Comparison of ENCODE assay signal across 22 cellular contexts in the genomic region with DNA sequence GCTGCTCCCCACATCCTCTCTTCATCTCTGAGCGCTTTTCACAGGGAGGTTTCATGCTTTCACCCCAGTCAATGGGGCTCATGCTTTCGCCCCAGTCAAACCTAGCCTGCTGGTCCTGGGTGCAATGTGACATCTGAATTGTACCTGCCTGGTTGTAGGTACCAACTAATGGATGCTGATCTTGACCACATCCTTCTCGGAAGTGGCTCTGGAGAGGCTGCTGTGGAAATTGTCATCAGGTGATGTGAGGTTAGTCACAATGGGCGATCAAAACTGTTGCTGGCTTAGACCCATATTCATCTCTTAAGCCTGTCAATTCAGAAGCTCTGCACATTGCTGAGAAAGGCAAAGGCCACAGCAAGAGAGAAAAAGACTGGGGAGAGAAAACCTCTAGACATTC. TPM values are rescaled to one million over a fixed set of nuclear protein-coding genes. Genes with fewer than 3 reads are reported as not detected.
DNase-seq lines count a peak whose midpoint lies in the region; ATAC-seq and TF ChIP-seq lines count a peak whose summit lies in the region.
"Had no signal": no experiment of that assay in that cellular context is flagged by ENCODE, and none has a peak within 500 bp of the region (broad histone marks: within the 10 kb centered on the region; RNA-seq: fewer than 3 reads in every experiment).

No MANE protein-coding gene starts in this region.

- TF ChIP-seq POLR2A in esophagus muscularis mucosa (IDR thresholded peaks at IDR 0.05; ENCODE audit: low read depth) (no peak), vagina (IDR thresholded peaks at IDR 0.05) (no peak)

- H3K27me3 ChIP-seq in esophagus muscularis mucosa (peaks cover 0 to 11% (median 0%) of the 10 kb centered on the region in 4 donors), vagina (no peaks in the 10 kb centered on the region)
- H3K27me3 ChIP-seq: BE2C had no signal

- no peak for ATAC-seq in stimulated activated naive B cell treated with anti-CD40 and anti-IgM and Interleukin-4, amounts not matched to agents 10 μg/mL and 1 μg/mL and 100 μg/mL, for 72 hours (replicated peaks)
- ATAC-seq: GM12878 had no signal

- 100% methylated on average over 3 of the region's 4 CpGs for WGBS in esophagus muscularis mucosa

- DNase-seq in Jurkat, Clone E6-1 (ENCODE audit: low read depth, low spot score), result peak; percentile 48
- DNase-seq in esophagus muscularis mucosa (ENCODE audit: extremely low spot score), result peak; percentile 91
- DNase-seq in stimulated activated naive B cell treated with anti-CD40 and anti-IgM and Interleukin-4, amounts not matched to agents 10 μg/mL and 1 μg/mL and 100 μg/mL, for 72 hours, result no peak
- no peak for DNase-seq in vagina (ENCODE audit: extremely low spot score in 2 of 2)
- DNase-seq in retina, result no peak
- DNase-seq: ACHN; BE2C; C1 segment of cervical spinal cord; CD4-positive, CD25-positive, alpha-beta regulatory T cell; CD8-positive, alpha-beta memory T cell; COR-L47; DMS 273 treated with DMSO at 0.1 percent for 48 hours; DMS53; DND-41; EL; GM23248 had no signal

- H3K27me3 Mint-ChIP-seq in T-helper 1 cell treated with Interleukin-12 subunit alpha and Interleukin-12 subunit beta and Interleukin-4 antibody, amounts not matched to agents 30 μg/mL and 1 μg/mL, for 36 hours (ENCODE audit: low read depth), result peaks cover 11% of the 10 kb centered on the region
- H3K27me3 Mint-ChIP-seq in stimulated activated naive B cell treated with anti-CD40 and anti-IgM and Interleukin-4, amounts not matched to agents 10 μg/mL and 1 μg/mL and 100 μg/mL, for 72 hours, result peaks cover 11 to 19% of the 10 kb centered on the region in 2 donors

- H3K36me3 ChIP-seq in esophagus muscularis mucosa (no peaks in the 10 kb centered on the region), vagina (no peaks in the 10 kb centered on the region)
- H3K36me3 ChIP-seq: BE2C, HAP-1 had no signal

- intact Hi-C loops in esophagus muscularis mucosa (cut with DNase I), result no loop called here
- intact Hi-C loops in vagina (cut with DNase I), result no loop called here

- no peak for TF ChIP-seq EP300 in esophagus muscularis mucosa (IDR thresholded peaks at IDR 0.05)

- peak overlapping the region; percentile 27 for H3K27ac Mint-ChIP-seq in T-helper 1 cell treated with Interleukin-12 subunit alpha and Interleukin-12 subunit beta and Interleukin-4 antibody, amounts not matched to agents 30 μg/mL and 1 μg/mL, for 36 hours
- H3K27ac Mint-ChIP-seq in stimulated activated naive B cell treated with anti-CD40 and anti-IgM and Interleukin-4, amounts not matched to agents 10 μg/mL and 1 μg/mL and 100 μg/mL, for 72 hours, result peak overlapping the region; percentile 67
- H3K27ac Mint-ChIP-seq: CD4-positive, CD25-positive, alpha-beta regulatory T cell had no signal

- no peaks in the 10 kb centered on the region for H3K4me1 ChIP-seq in esophagus muscularis mucosa
- H3K4me1 ChIP-seq in vagina, result no peaks in the 10 kb centered on the region
- H3K4me1 ChIP-seq: BE2C, HAP-1 had no signal

- peaks cover 21% of the 10 kb centered on the region for H3K4me1 Mint-ChIP-seq in T-helper 1 cell treated with Interleukin-12 subunit alpha and Interleukin-12 subunit beta and Interleukin-4 antibody, amounts not matched to agents 30 μg/mL and 1 μg/mL, for 36 hours (ENCODE audit: low read depth)
- H3K4me1 Mint-ChIP-seq in stimulated activated naive B cell treated with anti-CD40 and anti-IgM and Interleukin-4, amounts not matched to agents 10 μg/mL and 1 μg/mL and 100 μg/mL, for 72 hours, result peaks cover 7 to 10% of the 10 kb centered on the region in 2 donors

- H3K4me3 ChIP-seq in Jurkat, Clone E6-1 (ENCODE audit: low read length), result no peak overlapping the region
- H3K4me3 ChIP-seq in esophagus muscularis mucosa (no peak overlapping the region), vagina (no peak overlapping the region)
- H3K4me3 ChIP-seq: GM12878, GM23248, HAP-1 had no signal

- H3K27ac ChIP-seq in esophagus muscularis mucosa (replicated peaks in 1 of 4) (no peak overlapping the region), vagina (no peak overlapping the region)
- H3K27ac ChIP-seq: GM23248 had no signal

- H3K4me3 Mint-ChIP-seq in T-helper 1 cell treated with Interleukin-12 subunit alpha and Interleukin-12 subunit beta and Interleukin-4 antibody, amounts not matched to agents 30 μg/mL and 1 μg/mL, for 36 hours, result no peak overlapping the region
- H3K4me3 Mint-ChIP-seq in stimulated activated naive B cell treated with anti-CD40 and anti-IgM and Interleukin-4, amounts not matched to agents 10 μg/mL and 1 μg/mL and 100 μg/mL, for 72 hours, result no peak overlapping the region
- H3K4me3 Mint-ChIP-seq: CD4-positive, CD25-positive, alpha-beta regulatory T cell had no signal

- no peaks in the 10 kb centered on the region for H3K9me3 Mint-ChIP-seq in T-helper 1 cell treated with Interleukin-12 subunit alpha and Interleukin-12 subunit beta and Interleukin-4 antibody, amounts not matched to agents 30 μg/mL and 1 μg/mL, for 36 hours
- peaks cover 7 to 8% of the 10 kb centered on the region in 2 donors for H3K9me3 Mint-ChIP-seq in stimulated activated naive B cell treated with anti-CD40 and anti-IgM and Interleukin-4, amounts not matched to agents 10 μg/mL and 1 μg/mL and 100 μg/mL, for 72 hours
- H3K9me3 Mint-ChIP-seq: CD8-positive, alpha-beta memory T cell had no signal

- peaks cover 3% of the 10 kb centered on the region for H3K36me3 Mint-ChIP-seq in T-helper 1 cell treated with Interleukin-12 subunit alpha and Interleukin-12 subunit beta and Interleukin-4 antibody, amounts not matched to agents 30 μg/mL and 1 μg/mL, for 36 hours (ENCODE audit: low read depth)
- H3K36me3 Mint-ChIP-seq in stimulated activated naive B cell treated with anti-CD40 and anti-IgM and Interleukin-4, amounts not matched to agents 10 μg/mL and 1 μg/mL and 100 μg/mL, for 72 hours, result peaks cover 5% of the 10 kb centered on the region in 2 donors
- H3K36me3 Mint-ChIP-seq: CD4-positive, CD25-positive, alpha-beta regulatory T cell had no signal

- TF ChIP-seq CTCF in esophagus muscularis mucosa (IDR thresholded peaks at IDR 0.05), result no peak
- TF ChIP-seq CTCF in vagina (IDR thresholded peaks at IDR 0.05), result no peak

- H3K9me3 ChIP-seq in esophagus muscularis mucosa (no peaks in the 10 kb centered on the region), vagina (no peaks in the 10 kb centered on the region)
- H3K9me3 ChIP-seq: BE2C, HAP-1 had no signal

RNA-seq across cellular contexts. Expression of a gene that starts 32.7 kb away (rescaled TPM):
- 9.0 TPM for polyA plus RNA-seq in Jurkat, Clone E6-1 (2012; ENCODE audit: insufficient read depth, insufficient read length)
- total RNA-seq in esophagus muscularis mucosa, result 10 to 100 TPM in 1 of 4 donors, 1 to 10 TPM in 2, not detected in 1; 1.7 to 11.9 (median 2.3) TPM
- 17.4 TPM for total RNA-seq in vagina
- total RNA-seq: CD4-positive, CD25-positive, alpha-beta regulatory T cell; CD8-positive, alpha-beta memory T cell; G401; GM12878; GM23248; H4; HT-29 had no signal
- polyA plus RNA-seq: CD8-positive, alpha-beta memory T cell; GM23248 had no signal

RNA-seq across cellular contexts. Expression of a gene that starts 55.8 kb away (rescaled TPM):
- 281 TPM for polyA plus RNA-seq in Jurkat, Clone E6-1 (2012; ENCODE audit: insufficient read depth, insufficient read length)
- total RNA-seq in esophagus muscularis mucosa, result 10 to 100 TPM; 54.0 to 81.5 (median 73.8) TPM
- total RNA-seq in vagina, result 57.9 TPM

RNA-seq across cellular contexts. Expression of a gene that starts 56.7 kb away (rescaled TPM):
- 51.0 TPM for polyA plus RNA-seq in Jurkat, Clone E6-1 (2012; ENCODE audit: insufficient read depth, insufficient read length)
- total RNA-seq in esophagus muscularis mucosa, result 10 to 100 TPM; 15.7 to 20.3 (median 18.2) TPM
- total RNA-seq in vagina, result 32.9 TPM

Comparison
In these comparisons a context has a peak if more than half of its experiments do, and no peak if none do; other contexts are left out.
1. DNase-seq: peak in Jurkat, Clone E6-1 (single experiment) and esophagus muscularis mucosa (single experiment); none in stimulated activated naive B cell treated with anti-CD40 and anti-IgM and Interleukin-4, amounts not matched to agents 10 μg/mL and 1 μg/mL and 100 μg/mL, for 72 hours (single experiment), vagina (0 of 2) and retina (single experiment).